In the genomic region with DNA sequence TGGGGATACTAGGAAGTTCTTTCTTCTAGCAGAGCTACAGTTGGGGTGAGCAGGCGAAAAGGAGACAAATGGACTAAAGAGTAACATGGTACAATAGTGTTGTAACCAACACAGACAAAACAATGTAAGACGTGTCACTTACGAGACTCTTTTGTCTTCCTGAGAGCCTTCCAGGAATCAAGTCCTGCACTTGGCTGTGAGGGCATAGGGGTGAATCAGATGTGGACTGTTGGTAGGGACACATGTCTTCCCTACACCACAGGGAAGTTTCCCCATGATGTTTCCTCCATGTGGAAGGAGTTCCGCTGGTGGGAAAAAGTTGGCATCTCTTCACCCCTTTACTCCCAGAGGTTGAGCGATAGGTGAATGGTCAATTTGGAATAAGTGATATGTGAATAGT, we compare ENCODE assay signal across 20 cellular contexts.
"Had no signal": no experiment of that assay in that cellular context is flagged by ENCODE, and none has a peak within 500 bp of the region (broad histone marks: within the 10 kb centered on the region; RNA-seq: fewer than 3 reads in every experiment).

No MANE protein-coding gene starts in this region.

- H3K27ac ChIP-seq: esophagus squamous epithelium, lower lobe of right lung, neutrophil, pancreas, skin epidermis, spleen, testis, upper lobe of left lung had no signal

- H3K4me1 Mint-ChIP-seq: immature natural killer cell; naive B cell; stimulated activated memory B cell treated with anti-CD40 and anti-IgM and Interleukin-4, amounts not matched to agents 10 μg/mL and 1 μg/mL and 100 μg/mL, for 72 hours had no signal

- H3K27ac Mint-ChIP-seq: effector memory CD8-positive, alpha-beta T cell; immature natural killer cell; natural killer cell treated with Interleukin-12 subunit alpha and Interleukin-12 subunit beta and Interleukin-15 and Interleukin-18, amount 100 ng/mL, for 72 hours; stimulated activated memory B cell treated with anti-CD40 and anti-IgM and Interleukin-4, amounts not matched to agents 10 μg/mL and 1 μg/mL and 100 μg/mL, for 72 hours had no signal

- DNase-seq: cortex of kidney; effector memory CD8-positive, alpha-beta T cell; erythroblast; esophagus squamous epithelium; immature natural killer cell; left ventricle myocardium superior; lower lobe of right lung; naive B cell; pancreas; retina; spleen; stimulated activated CD4-positive, alpha-beta T cell treated with anti-CD3 and anti-CD28 coated beads, Interleukin-4, amount 100 ng/mL, for 4 hours; stimulated activated naive CD8-positive, alpha-beta T cell treated with anti-CD3 and anti-CD28 coated beads, Interleukin-15, Interleukin-2, amounts not matched to agents 100 U/mL and 50 U/mL, for 24 hours; testis; tibial artery; upper lobe of left lung had no signal

- H3K27me3 ChIP-seq: esophagus squamous epithelium, neutrophil, pancreas, testis, tibial artery, upper lobe of left lung had no signal

- H3K36me3 ChIP-seq: esophagus squamous epithelium, lower lobe of right lung, neutrophil, pancreas, spleen, tibial artery, upper lobe of left lung had no signal

- H3K36me3 Mint-ChIP-seq: immature natural killer cell; naive B cell; natural killer cell treated with Interleukin-12 subunit alpha and Interleukin-12 subunit beta and Interleukin-15 and Interleukin-18, amount 100 ng/mL, for 72 hours; stimulated activated memory B cell treated with anti-CD40 and anti-IgM and Interleukin-4, amounts not matched to agents 10 μg/mL and 1 μg/mL and 100 μg/mL, for 72 hours had no signal

- H3K9me3 ChIP-seq: esophagus squamous epithelium, lower lobe of right lung, neutrophil, pancreas, spleen, testis, tibial artery, upper lobe of left lung had no signal

- H3K4me3 Mint-ChIP-seq: effector memory CD8-positive, alpha-beta T cell; immature natural killer cell; natural killer cell treated with Interleukin-12 subunit alpha and Interleukin-12 subunit beta and Interleukin-15 and Interleukin-18, amount 100 ng/mL, for 72 hours; stimulated activated memory B cell treated with anti-CD40 and anti-IgM and Interleukin-4, amounts not matched to agents 10 μg/mL and 1 μg/mL and 100 μg/mL, for 72 hours had no signal

- H3K9me3 Mint-ChIP-seq: natural killer cell treated with Interleukin-12 subunit alpha and Interleukin-12 subunit beta and Interleukin-15 and Interleukin-18, amount 100 ng/mL, for 72 hours; stimulated activated memory B cell treated with anti-CD40 and anti-IgM and Interleukin-4, amounts not matched to agents 10 μg/mL and 1 μg/mL and 100 μg/mL, for 72 hours had no signal

- H3K4me3 ChIP-seq: esophagus squamous epithelium, lower lobe of right lung, pancreas, skin epidermis, spleen, testis, tibial artery, upper lobe of left lung had no signal

- H3K4me1 ChIP-seq: lower lobe of right lung, pancreas, upper lobe of left lung had no signal
